Comparison of ENCODE assay signal across 10 cellular contexts in the genomic region with DNA sequence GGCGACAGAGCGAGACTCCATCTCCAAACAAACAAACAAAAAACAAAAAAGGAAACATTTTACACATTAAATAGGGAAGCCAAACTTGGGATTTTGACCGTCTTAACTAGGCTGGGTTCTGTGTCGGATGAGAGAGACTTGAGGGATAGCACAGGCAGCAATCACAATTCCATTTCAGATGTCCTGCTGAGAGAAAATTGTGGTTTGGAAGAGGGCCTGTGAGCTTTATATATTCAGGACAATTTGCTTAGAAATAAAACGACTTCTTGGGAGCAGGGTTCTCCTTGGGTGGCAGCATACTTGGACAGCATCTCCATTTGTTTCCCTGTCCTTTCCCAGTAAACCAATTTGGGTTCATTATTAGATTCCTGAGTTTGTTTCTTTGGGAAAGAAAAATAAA.
A peak's percentile ranks its signal among the peaks of the same experiment; 100 is the strongest.
DNase-seq lines count a peak whose midpoint lies in the region; ATAC-seq and TF ChIP-seq lines count a peak whose summit lies in the region.
"Had no signal": no experiment of that assay in that cellular context is flagged by ENCODE, and none has a peak within 500 bp of the region (broad histone marks: within the 10 kb centered on the region; RNA-seq: fewer than 3 reads in every experiment).

No MANE protein-coding gene starts in this region.

- H3K4me1 Mint-ChIP-seq in activated CD8-positive, alpha-beta T cell treated with anti-CD3 and anti-CD28 coated beads, Interleukin-2, amount 10 ng/mL, durations not matched to agents 7 days and 5 days (ENCODE audit: low read depth): peaks cover 39% of the 10 kb centered on the region
- H3K4me1 Mint-ChIP-seq in activated CD8-positive, alpha-beta T cell treated with anti-CD3 and anti-CD28 coated beads for 36 hours (ENCODE audit: low read depth): peaks cover 35% of the 10 kb centered on the region
- peaks cover 23% of the 10 kb centered on the region for H3K4me1 Mint-ChIP-seq in neural crest cell
- peaks cover 23% of the 10 kb centered on the region for H3K4me1 Mint-ChIP-seq in activated T-cell treated with anti-CD3 and anti-CD28 coated beads, Interleukin-2, amount 50 U/mL, for 4 hours (ENCODE audit: low read depth)

- CTCF ChIA-PET in activated CD8-positive, alpha-beta T cell treated with anti-CD3 and anti-CD28 coated beads, Interleukin-2, amount 10 ng/mL, durations not matched to agents 7 days and 5 days (lab: Charles Lee): interaction anchor here (0.6 to 4.2 kb wide), 28 partner anchors 11 to 1009 kb away, joined by 3 to 97 read pairs (median 4); no protein-coding TSS in a partner anchor
- CTCF ChIA-PET in activated CD8-positive, alpha-beta T cell treated with anti-CD3 and anti-CD28 coated beads for 36 hours (lab: Charles Lee): interaction anchor here (0.6 to 5.3 kb wide), 15 partner anchors 11 to 698 kb away, joined by 3 to 46 read pairs (median 4); a partner anchor contains a TSS
- CTCF ChIA-PET in mammary epithelial cell (lab: Charles Lee; ENCODE audit: low non-redundant PET): interaction anchor here (1.4 kb wide), 1 partner anchor 542 kb away, joined by 31 read pairs; no protein-coding TSS in a partner anchor
- CTCF ChIA-PET in GM10248 (lab: Yijun Ruan, JAX): interaction anchor here (0.6 to 4.2 kb wide), 20 partner anchors 9 to 542 kb away, joined by 3 to 49 read pairs (median 4); no protein-coding TSS in a partner anchor

- H3K36me3 Mint-ChIP-seq in activated CD8-positive, alpha-beta T cell treated with anti-CD3 and anti-CD28 coated beads, Interleukin-2, amount 10 ng/mL, durations not matched to agents 7 days and 5 days (ENCODE audit: low read depth): no peaks in the 10 kb centered on the region
- H3K36me3 Mint-ChIP-seq in activated CD8-positive, alpha-beta T cell treated with anti-CD3 and anti-CD28 coated beads for 36 hours (ENCODE audit: low read depth): no peaks in the 10 kb centered on the region
- no peaks in the 10 kb centered on the region for H3K36me3 Mint-ChIP-seq in neural crest cell (ENCODE audit: low read depth)
- H3K36me3 Mint-ChIP-seq in activated T-cell treated with anti-CD3 and anti-CD28 coated beads, Interleukin-2, amount 50 U/mL, for 4 hours (ENCODE audit: insufficient read depth): no peaks in the 10 kb centered on the region

- ATAC-seq in activated CD8-positive, alpha-beta T cell treated with anti-CD3 and anti-CD28 coated beads, Interleukin-2, amount 10 ng/mL, durations not matched to agents 7 days and 5 days: no peak
- ATAC-seq in activated CD8-positive, alpha-beta T cell treated with anti-CD3 and anti-CD28 coated beads for 36 hours: no peak
- ATAC-seq in upper lobe of right lung: no peak
- no peak for ATAC-seq in activated T-cell treated with anti-CD3 and anti-CD28 coated beads, Interleukin-2, amount 50 U/mL, for 4 hours

- no peak for TF ChIP-seq CTCF in activated CD8-positive, alpha-beta T cell treated with anti-CD3 and anti-CD28 coated beads for 36 hours (IDR thresholded peaks at IDR 0.05)
- TF ChIP-seq CTCF in mammary epithelial cell (conservative IDR thresholded peaks at IDR 0.05 in 1 of 2, IDR thresholded peaks at IDR 0.05 in 1 of 2; ENCODE audit: extremely low read depth in 1 of 2, insufficient read depth in 1 of 2, low read depth in 1 of 2, low read length in 2 of 2): no peak
- no peak for TF ChIP-seq CTCF in neural crest cell (conservative IDR thresholded peaks at IDR 0.05)
- TF ChIP-seq CTCF in upper lobe of right lung (IDR thresholded peaks at IDR 0.05): no peak
- TF ChIP-seq CTCF in GM10248 (IDR thresholded peaks at IDR 0.05; ENCODE audit: control extremely low read depth, extremely low read depth, low read depth, missing control alignments): no peak

- no peaks in the 10 kb centered on the region for H3K27me3 Mint-ChIP-seq in activated CD8-positive, alpha-beta T cell treated with anti-CD3 and anti-CD28 coated beads, Interleukin-2, amount 10 ng/mL, durations not matched to agents 7 days and 5 days (ENCODE audit: low read depth)
- no peaks in the 10 kb centered on the region for H3K27me3 Mint-ChIP-seq in activated CD8-positive, alpha-beta T cell treated with anti-CD3 and anti-CD28 coated beads for 36 hours
- H3K27me3 Mint-ChIP-seq in neural crest cell (ENCODE audit: low read depth): no peaks in the 10 kb centered on the region
- no peaks in the 10 kb centered on the region for H3K27me3 Mint-ChIP-seq in activated T-cell treated with anti-CD3 and anti-CD28 coated beads, Interleukin-2, amount 50 U/mL, for 4 hours (ENCODE audit: low read depth)

- POLR2A ChIA-PET in activated CD8-positive, alpha-beta T cell treated with anti-CD3 and anti-CD28 coated beads, Interleukin-2, amount 10 ng/mL, durations not matched to agents 7 days and 5 days (lab: Charles Lee): interaction anchor here (0.7 to 2.3 kb wide), 5 partner anchors 396 to 513 kb away, joined by 3 to 21 read pairs (median 5); a partner anchor contains a TSS
- POLR2A ChIA-PET in activated CD8-positive, alpha-beta T cell treated with anti-CD3 and anti-CD28 coated beads for 36 hours (lab: Charles Lee): interaction anchor here (1.0 to 1.6 kb wide), 3 partner anchors 61 to 540 kb away, joined by 3 to 6 read pairs (median 5); no protein-coding TSS in a partner anchor
- POLR2A ChIA-PET in GM10248 (lab: Yijun Ruan, JAX): interaction anchor here (2.1 kb wide), 1 partner anchor 510 kb away, joined by 9 read pairs; no protein-coding TSS in a partner anchor

- no peaks in the 10 kb centered on the region for H3K36me3 ChIP-seq in mammary epithelial cell (ENCODE audit: insufficient read depth, low read length)
- no peaks in the 10 kb centered on the region for H3K36me3 ChIP-seq in upper lobe of right lung

- no peak overlapping the region for H2AFZ ChIP-seq in mammary epithelial cell (ENCODE audit: low read depth, low read length)

- dilution Hi-C loops in mammary epithelial cell (cut with HindIII; ENCODE audit: low sequenced_read_pairs): no loop called here

- H3K4me3 Mint-ChIP-seq in activated CD8-positive, alpha-beta T cell treated with anti-CD3 and anti-CD28 coated beads, Interleukin-2, amount 10 ng/mL, durations not matched to agents 7 days and 5 days: no peak overlapping the region
- no peak overlapping the region for H3K4me3 Mint-ChIP-seq in activated CD8-positive, alpha-beta T cell treated with anti-CD3 and anti-CD28 coated beads for 36 hours
- no peak overlapping the region for H3K4me3 Mint-ChIP-seq in neural crest cell
- H3K4me3 Mint-ChIP-seq in activated T-cell treated with anti-CD3 and anti-CD28 coated beads, Interleukin-2, amount 50 U/mL, for 4 hours: no peak overlapping the region

- no peak for DNase-seq in activated CD8-positive, alpha-beta T cell treated with anti-CD3 and anti-CD28 coated beads, Interleukin-2, amount 10 ng/mL, durations not matched to agents 7 days and 5 days
- no peak for DNase-seq in activated CD8-positive, alpha-beta T cell treated with anti-CD3 and anti-CD28 coated beads for 36 hours
- DNase-seq in mammary epithelial cell: no peak
- no peak for DNase-seq in neural crest cell (ENCODE audit: low read depth, low spot score)
- no peak for DNase-seq in upper lobe of right lung
- DNase-seq in GM10248 (ENCODE audit: extremely low spot score): no peak
- no peak for DNase-seq in HUDEP-2 (lab: John Stamatoyannopoulos, UW; ENCODE audit: unreplicated experiment in 76 of 76)
- DNase-seq in activated T-cell treated with anti-CD3 and anti-CD28 coated beads, Interleukin-2, amount 50 U/mL, for 4 hours: no peak
- DNase-seq: NCI-H2029 treated with DMSO at 0.1 percent for 48 hours had no signal

- H4K20me1 ChIP-seq in mammary epithelial cell (ENCODE audit: insufficient read depth, low read length): no peaks in the 10 kb centered on the region

- no peak overlapping the region for H3K4me2 ChIP-seq in mammary epithelial cell (ENCODE audit: insufficient read depth, low read depth, low read length)

- intact Hi-C loops in activated CD8-positive, alpha-beta T cell treated with anti-CD3 and anti-CD28 coated beads for 36 hours (cut with micrococcal nuclease): loop anchor here (2.0 kb wide), 1 partner anchor 542 kb away; no protein-coding TSS in a partner anchor
- intact Hi-C loops in mammary epithelial cell (cut with micrococcal nuclease) (loop anchor here (1.0 to 10.0 kb wide), 18 partner anchors 60 to 784 kb away; no protein-coding TSS in a partner anchor), upper lobe of right lung (cut with DNase I) (loop anchor here (10.0 kb wide), 1 partner anchor 534 kb away; no protein-coding TSS in a partner anchor)

- in situ Hi-C loops in mammary epithelial cell (cut with MboI; ENCODE audit: low sequenced_read_pairs in 2 of 2): loop anchor here (5.0 to 25.0 kb wide), 5 partner anchors 226 to 676 kb away; no protein-coding TSS in a partner anchor

- H3K27me3 ChIP-seq in mammary epithelial cell (ENCODE audit: insufficient read depth, low read length) (no peaks in the 10 kb centered on the region), upper lobe of right lung (no peaks in the 10 kb centered on the region)

- H3K9ac ChIP-seq in mammary epithelial cell (ENCODE audit: insufficient read depth, low read length): no peak overlapping the region

- H3K4me1 ChIP-seq in mammary epithelial cell (ENCODE audit: insufficient read depth, low read length) (peaks cover 35% of the 10 kb centered on the region), upper lobe of right lung (peaks cover 2% of the 10 kb centered on the region)

- no peaks in the 10 kb centered on the region for H3K9me3 Mint-ChIP-seq in activated CD8-positive, alpha-beta T cell treated with anti-CD3 and anti-CD28 coated beads, Interleukin-2, amount 10 ng/mL, durations not matched to agents 7 days and 5 days (ENCODE audit: insufficient read depth)
- H3K9me3 Mint-ChIP-seq in activated CD8-positive, alpha-beta T cell treated with anti-CD3 and anti-CD28 coated beads for 36 hours: no peaks in the 10 kb centered on the region
- peaks cover 6% of the 10 kb centered on the region for H3K9me3 Mint-ChIP-seq in neural crest cell
- no peaks in the 10 kb centered on the region for H3K9me3 Mint-ChIP-seq in activated T-cell treated with anti-CD3 and anti-CD28 coated beads, Interleukin-2, amount 50 U/mL, for 4 hours

- H3K27ac ChIP-seq in mammary epithelial cell (ENCODE audit: insufficient read depth, low read depth, low read length): peak overlapping the region; percentile 35
- peak overlapping the region; percentile 79 for H3K27ac ChIP-seq in upper lobe of right lung

- H3K79me2 ChIP-seq in mammary epithelial cell (ENCODE audit: insufficient read depth, low read length): no peaks in the 10 kb centered on the region

- H3K27ac Mint-ChIP-seq in activated CD8-positive, alpha-beta T cell treated with anti-CD3 and anti-CD28 coated beads, Interleukin-2, amount 10 ng/mL, durations not matched to agents 7 days and 5 days: peak overlapping the region; percentile 76
- no peak overlapping the region for H3K27ac Mint-ChIP-seq in activated CD8-positive, alpha-beta T cell treated with anti-CD3 and anti-CD28 coated beads for 36 hours
- H3K27ac Mint-ChIP-seq in neural crest cell (ENCODE audit: unreplicated experiment): peak overlapping the region; percentile 27

- BruUV-seq in mammary epithelial cell (replicated peaks; lab: Mats Ljungman, UMichigan): no TSS peak

- 61% methylated on average over 5 of the region's 5 CpGs for WGBS in mammary epithelial cell (ENCODE audit: low coverage, missing lambda C conversion rate)

- H3K4me3 ChIP-seq in mammary epithelial cell (replicated peaks in 1 of 3; ENCODE audit: insufficient read depth in 1 of 3, low read depth in 2 of 3, low read length in 3 of 3): no peak overlapping the region
- H3K4me3 ChIP-seq in upper lobe of right lung: no peak overlapping the region
- H3K4me3 ChIP-seq: K562 had no signal

- no peaks in the 10 kb centered on the region for H3K9me3 ChIP-seq in mammary epithelial cell (replicated peaks; ENCODE audit: insufficient read depth, low read length)
- no peaks in the 10 kb centered on the region for H3K9me3 ChIP-seq in upper lobe of right lung
